Comparison of ENCODE assay signal across 1 cellular context in genomic region chr16:69424053-69424934, GRCh38.
TF ChIP-seq lines count a peak whose summit lies in the region.

CYB5B (plus strand) TSS chr16:69424619; CDS start chr16:69424684, 65 bp downstream.

TF ChIP-seq in K562, 482 proteins besides CTCF, POLR2A, EP300 and RAD21 (continued from another document and continues in another):
- TF ChIP-seq ZNF280B (CRISPR knock-in tag; IDR thresholded peaks at IDR 0.05) (no peak), ZNF212 (CRISPR knock-in tag; IDR thresholded peaks at IDR 0.05) (no peak), COPS2 (conservative IDR thresholded peaks at IDR 0.05) (no peak), TBL1XR1 (IDR thresholded peaks at IDR 0.05; ENCODE audit: low read length in 2 of 2) (no peak), FOXA3 (CRISPR knock-in tag; conservative IDR thresholded peaks at IDR 0.05 in 1 of 2, IDR thresholded peaks at IDR 0.05 in 1 of 2) (no peak), ZNF347 (CRISPR knock-in tag; IDR thresholded peaks at IDR 0.05; ENCODE audit: low read depth) (no peak), ZFP36 (IDR thresholded peaks at IDR 0.05; ENCODE audit: low read depth, low read length, partially characterized antibody) (no peak), PML (IDR thresholded peaks at IDR 0.05; ENCODE audit: low read length) (peak; percentile 79; the same call in 1 of the 2 replicates), ZBTB7A (IDR thresholded peaks at IDR 0.05; ENCODE audit: borderline replicate concordance, control insufficient read depth, low read depth, low read length) (no peak; the same call in 1 of the 2 replicates), TSC22D4 (tag; IDR thresholded peaks at IDR 0.05) (no peak), CTBP1 (IDR thresholded peaks at IDR 0.05; ENCODE audit: borderline replicate concordance) (peak; percentile 69), ZBTB26 (CRISPR knock-in tag; IDR thresholded peaks at IDR 0.05) (no peak), FOXM1 (IDR thresholded peaks at IDR 0.05; ENCODE audit: low read depth) (peak; percentile 95), FOXM1 (CRISPR knock-in tag; IDR thresholded peaks at IDR 0.05; ENCODE audit: low read depth) (no peak), SFPQ (IDR thresholded peaks at IDR 0.05; ENCODE audit: low read depth, low read length) (no peak), CREB5 (CRISPR knock-in tag; IDR thresholded peaks at IDR 0.05) (no peak), RBFOX2 (IDR thresholded peaks at IDR 0.05; ENCODE audit: low read depth, low read length) (peak; percentile 90), USF2 (CRISPR knock-in tag; IDR thresholded peaks at IDR 0.05) (no peak), SMARCA4 (IDR thresholded peaks at IDR 0.05) (no peak; the same call in 1 of the 2 replicates), ELK3 (CRISPR knock-in tag; IDR thresholded peaks at IDR 0.05) (no peak), RNF219 (CRISPR knock-in tag; IDR thresholded peaks at IDR 0.05) (no peak), E2F8 (IDR thresholded peaks at IDR 0.05; ENCODE audit: low read depth, partially characterized antibody) (peak; percentile 78), MCM3 (IDR thresholded peaks at IDR 0.05) (no peak), NONO (IDR thresholded peaks at IDR 0.05; ENCODE audit: low read depth in 2 of 2, low read length in 1 of 2) (no peak), RBM22 (IDR thresholded peaks at IDR 0.05; ENCODE audit: low read depth, low read length, poor library complexity, severe bottlenecking) (no peak), ILF3 (IDR thresholded peaks at IDR 0.05; ENCODE audit: borderline replicate concordance) (no peak), NR4A1 (CRISPR knock-in tag; IDR thresholded peaks at IDR 0.05) (no peak), NR4A1 (tag; IDR thresholded peaks at IDR 0.05) (no peak), ZNF583 (CRISPR knock-in tag; IDR thresholded peaks at IDR 0.05) (no peak), KAT2B (IDR thresholded peaks at IDR 0.05; ENCODE audit: low read depth, low read length) (no peak), NR3C1 (CRISPR knock-in tag; IDR thresholded peaks at IDR 0.05) (no peak; the same call in 1 of the 2 replicates), MIER1 (IDR thresholded peaks at IDR 0.05; ENCODE audit: low read depth) (0 out of 2 replicates have a peak, but pooled peaks have one; percentile 30), BCL6 (CRISPR knock-in tag; IDR thresholded peaks at IDR 0.05) (no peak), DNMT1 (IDR thresholded peaks at IDR 0.05) (no peak), PRPF4 (IDR thresholded peaks at IDR 0.05; ENCODE audit: insufficient read depth, low read depth, low read length, poor library complexity, severe bottlenecking) (no peak), PURB (CRISPR knock-in tag; IDR thresholded peaks at IDR 0.05; ENCODE audit: low read depth) (no peak), TFAP4 (CRISPR knock-in tag; IDR thresholded peaks at IDR 0.05; ENCODE audit: borderline replicate concordance) (peak; percentile 73; the same call in 1 of the 2 replicates), CHAMP1 (IDR thresholded peaks at IDR 0.05) (peak; percentile 99), LEF1 (IDR thresholded peaks at IDR 0.05) (no peak), ETV6 (IDR thresholded peaks at IDR 0.05; ENCODE audit: borderline replicate concordance in 1 of 2, low read depth in 2 of 2, low read length in 1 of 2) (no peak), ETV6 (CRISPR knock-in tag; IDR thresholded peaks at IDR 0.05; ENCODE audit: borderline replicate concordance) (no peak), RBM14 (IDR thresholded peaks at IDR 0.05; ENCODE audit: borderline replicate concordance, insufficient read depth, low read depth, low read length) (no peak), CBX5 (IDR thresholded peaks at IDR 0.05; ENCODE audit: borderline replicate concordance, low read depth) (no peak), ZNF668 (CRISPR knock-in tag; IDR thresholded peaks at IDR 0.05) (no peak), CSDE1 (IDR thresholded peaks at IDR 0.05) (no peak), NFATC3 (IDR thresholded peaks at IDR 0.05) (no peak), HCFC1 (IDR thresholded peaks at IDR 0.05; ENCODE audit: low read depth, low read length) (peak; percentile 51), HMGXB4 (CRISPR knock-in tag; IDR thresholded peaks at IDR 0.05) (no peak), XRCC3 (IDR thresholded peaks at IDR 0.05) (no peak), RUNX1 (IDR thresholded peaks at IDR 0.05; ENCODE audit: low read depth) (no peak; the same call in 1 of the 2 replicates)
